16 cellular contexts compared by ENCODE assay signal in genomic region chr14:93963692-93964091, GRCh38. TPM values are rescaled to one million over a fixed set of nuclear protein-coding genes. Genes with fewer than 3 reads are reported as not detected.
DNase-seq lines count a peak whose midpoint lies in the region; ATAC-seq and TF ChIP-seq lines count a peak whose summit lies in the region.
"Had no signal": no experiment of that assay in that cellular context is flagged by ENCODE, and none has a peak within 500 bp of the region (broad histone marks: within the 10 kb centered on the region; RNA-seq: fewer than 3 reads in every experiment).

No MANE protein-coding gene starts in this region.

- H3K27me3 ChIP-seq in right atrium auricular region (no peaks in the 10 kb centered on the region), right cardiac atrium (ENCODE audit: control insufficient read depth, insufficient read depth) (no peaks in the 10 kb centered on the region)
- H3K27me3 ChIP-seq in naive thymus-derived CD4-positive, alpha-beta T cell (ENCODE audit: control insufficient read depth in 2 of 2, insufficient read depth in 2 of 2, low read length in 2 of 2): no peaks in the 10 kb centered on the region
- H3K27me3 ChIP-seq: neural progenitor cell, vagina had no signal

- intact Hi-C loops in right cardiac atrium (cut with DNase I): no loop called here
- intact Hi-C loops in naive thymus-derived CD4-positive, alpha-beta T cell (cut with micrococcal nuclease): loop anchor here (1.0 to 5.0 kb wide), 3 partner anchors 8 to 119 kb away; partner anchors contain the start of genes DDX24 (in 1 of the 2) and IFI27L1 (in 1 of the 2)

- DNase-seq in right atrium auricular region (ENCODE audit: low spot score) (no peak), right cardiac atrium (no peak), NCI-H1694 treated with DMSO at 0.1 percent for 48 hours (lab: John Stamatoyannopoulos, UW) (no peak), OCI-M2 (lab: John Stamatoyannopoulos, UW; ENCODE audit: unreplicated experiment) (no peak), MV-4-11 (lab: John Stamatoyannopoulos, UW) (no peak)
- DNase-seq in naive thymus-derived CD4-positive, alpha-beta T cell: no peak
- DNase-seq: DND-41, glutamatergic neuron, NCI-H146, NCI-H524 treated with DMSO at 0.1 percent for 48 hours, Right ventricle myocardium superior had no signal

- peaks cover 43% of the 10 kb centered on the region for H3K36me3 ChIP-seq in right atrium auricular region
- no peaks in the 10 kb centered on the region for H3K36me3 ChIP-seq in naive thymus-derived CD4-positive, alpha-beta T cell (ENCODE audit: control insufficient read depth in 2 of 3, insufficient read depth in 3 of 3, low read length in 3 of 3)
- H3K36me3 ChIP-seq: neural progenitor cell, vagina had no signal

- WGBS in right cardiac atrium: 42% methylated on average over 4 of the region's 4 CpGs

- CTCF ChIA-PET in naive thymus-derived CD4-positive, alpha-beta T cell (lab: Charles Lee): interaction anchor here (1.3 to 18.5 kb wide), 3 partner anchors 24 to 41 kb away, joined by 4 to 388 read pairs (median 7); no protein-coding TSS in a partner anchor

- no peaks in the 10 kb centered on the region for H3K27me3 Mint-ChIP-seq in activated T-helper 17 cell treated with anti-CD3 and anti-CD28 coated beads, Interleukin-2, amount 50 U/mL, for 72 hours
- H3K27me3 Mint-ChIP-seq in naive thymus-derived CD4-positive, alpha-beta T cell: no peaks in the 10 kb centered on the region
- H3K27me3 Mint-ChIP-seq: brain had no signal

- peak overlapping the region; percentile 100 for H3K27ac Mint-ChIP-seq in activated T-helper 17 cell treated with anti-CD3 and anti-CD28 coated beads, Interleukin-2, amount 50 U/mL, for 72 hours
- peak overlapping the region in 4 of 9 donors; percentile 37 to 100 (median 56) for H3K27ac Mint-ChIP-seq in naive thymus-derived CD4-positive, alpha-beta T cell

- POLR2A ChIA-PET in naive thymus-derived CD4-positive, alpha-beta T cell (lab: Charles Lee): interaction anchor here (0.7 to 2.4 kb wide), 9 partner anchors 8 to 24 kb away, joined by 3 to 11 read pairs (median 5); partner anchors contain the start of gene ASB2

- H3K36me3 Mint-ChIP-seq in activated T-helper 17 cell treated with anti-CD3 and anti-CD28 coated beads, Interleukin-2, amount 50 U/mL, for 72 hours (ENCODE audit: low read depth): peaks cover 28% of the 10 kb centered on the region
- peaks cover 0 to 49% (median 0%) of the 10 kb centered on the region in 5 donors for H3K36me3 Mint-ChIP-seq in naive thymus-derived CD4-positive, alpha-beta T cell
- H3K36me3 Mint-ChIP-seq: brain, neural progenitor cell had no signal

- no peak for TF ChIP-seq CTCF in right atrium auricular region (IDR thresholded peaks at IDR 0.05)

- peaks cover 57% of the 10 kb centered on the region for H3K4me1 Mint-ChIP-seq in activated T-helper 17 cell treated with anti-CD3 and anti-CD28 coated beads, Interleukin-2, amount 50 U/mL, for 72 hours
- peaks cover 32 to 94% (median 56%) of the 10 kb centered on the region in 7 donors for H3K4me1 Mint-ChIP-seq in naive thymus-derived CD4-positive, alpha-beta T cell

- H3K27ac ChIP-seq in right atrium auricular region: peak overlapping the region; percentile 50 to 64
- no peak overlapping the region for H3K27ac ChIP-seq in right cardiac atrium (ENCODE audit: low read length)
- no peak overlapping the region for H3K27ac ChIP-seq in naive thymus-derived CD4-positive, alpha-beta T cell (ENCODE audit: low read depth, low read length)
- H3K27ac ChIP-seq: neural progenitor cell had no signal

- peak overlapping the region; percentile 85 for H3K4me3 Mint-ChIP-seq in activated T-helper 17 cell treated with anti-CD3 and anti-CD28 coated beads, Interleukin-2, amount 50 U/mL, for 72 hours
- peak overlapping the region in 8 of 10 donors; percentile 3 to 86 (median 12) for H3K4me3 Mint-ChIP-seq in naive thymus-derived CD4-positive, alpha-beta T cell
- H3K4me3 Mint-ChIP-seq: brain, neural progenitor cell had no signal

- peaks cover 0 to 53% of the 10 kb centered on the region in 2 donors for H3K4me1 ChIP-seq in right atrium auricular region
- H3K4me1 ChIP-seq in right cardiac atrium (ENCODE audit: control insufficient read depth, insufficient read depth, low read length): peaks cover 14% of the 10 kb centered on the region
- peaks cover 37 to 74% of the 10 kb centered on the region in 2 donors for H3K4me1 ChIP-seq in naive thymus-derived CD4-positive, alpha-beta T cell (ENCODE audit: control insufficient read depth in 2 of 2, insufficient read depth in 2 of 2, low read length in 2 of 2)

- H3K9me3 Mint-ChIP-seq in activated T-helper 17 cell treated with anti-CD3 and anti-CD28 coated beads, Interleukin-2, amount 50 U/mL, for 72 hours: no peaks in the 10 kb centered on the region
- H3K9me3 Mint-ChIP-seq in naive thymus-derived CD4-positive, alpha-beta T cell: peaks cover 0 to 9% (median 0%) of the 10 kb centered on the region in 11 donors
- H3K9me3 Mint-ChIP-seq: neural progenitor cell had no signal

- H3K4me3 ChIP-seq in right atrium auricular region (no peak overlapping the region), right cardiac atrium (ENCODE audit: low read length) (no peak overlapping the region)
- no peak overlapping the region for H3K4me3 ChIP-seq in naive thymus-derived CD4-positive, alpha-beta T cell (ENCODE audit: low read length)
- H3K4me3 ChIP-seq: neural progenitor cell, vagina had no signal

- no peaks in the 10 kb centered on the region for H3K9me3 ChIP-seq in right atrium auricular region
- no peaks in the 10 kb centered on the region for H3K9me3 ChIP-seq in right cardiac atrium (ENCODE audit: control insufficient read depth, low read length)
- no peaks in the 10 kb centered on the region for H3K9me3 ChIP-seq in naive thymus-derived CD4-positive, alpha-beta T cell (ENCODE audit: control insufficient read depth in 2 of 3, low read length in 3 of 3)
- H3K9me3 ChIP-seq: vagina had no signal

- no peak for ATAC-seq in right cardiac atrium
- ATAC-seq in activated T-helper 17 cell treated with anti-CD3 and anti-CD28 coated beads, Interleukin-2, amount 50 U/mL, for 72 hours (replicated peaks): no peak
- ATAC-seq in naive thymus-derived CD4-positive, alpha-beta T cell: no peak
- ATAC-seq in GM18861 (IDR thresholded peaks at IDR 0.05; ENCODE audit: unreplicated experiment): no peak

RNA-seq across cellular contexts. Expression of gene ASB2, which starts 12.7 kb away (rescaled TPM):
- total RNA-seq in right atrium auricular region: 100 to 1,000 TPM; 115 to 187 TPM
- 100 to 1,000 TPM; 115 to 141 (median 126) TPM for total RNA-seq in right cardiac atrium
- 112 TPM for polyA plus RNA-seq in right cardiac atrium
- 10 to 100 TPM; 48.5 to 68.7 TPM for total RNA-seq in activated T-helper 17 cell treated with anti-CD3 and anti-CD28 coated beads, Interleukin-2, amount 50 U/mL, for 72 hours
- total RNA-seq in naive thymus-derived CD4-positive, alpha-beta T cell: 10 to 100 TPM in 1 of 5 experiments, 1 to 10 TPM in 2, under 1 TPM in 2; 0.32 to 63.1 (median 1.4) TPM
- polyA plus RNA-seq in naive thymus-derived CD4-positive, alpha-beta T cell: not detected

RNA-seq across cellular contexts. Expression of gene CCDC197, which starts 33.4 kb away (rescaled TPM):
- total RNA-seq in right atrium auricular region (not detected), right cardiac atrium (under 1 TPM in 2 of 4 donors, not detected in 2; 0.44 to 0.45 TPM)
- not detected for polyA plus RNA-seq in right cardiac atrium
- total RNA-seq in activated T-helper 17 cell treated with anti-CD3 and anti-CD28 coated beads, Interleukin-2, amount 50 U/mL, for 72 hours: under 1 TPM in 1 of 2 donors, not detected in 1; 0.37 TPM
- total RNA-seq in naive thymus-derived CD4-positive, alpha-beta T cell: not detected
- not detected for polyA plus RNA-seq in naive thymus-derived CD4-positive, alpha-beta T cell
- total RNA-seq: vagina had no signal

RNA-seq across cellular contexts. Expression of gene FAM181A, which starts 36.5 kb away (rescaled TPM):
- total RNA-seq in right atrium auricular region (not detected), right cardiac atrium (not detected)
- not detected for polyA plus RNA-seq in right cardiac atrium
- total RNA-seq in activated T-helper 17 cell treated with anti-CD3 and anti-CD28 coated beads, Interleukin-2, amount 50 U/mL, for 72 hours: not detected
- total RNA-seq in naive thymus-derived CD4-positive, alpha-beta T cell: not detected
- polyA plus RNA-seq in naive thymus-derived CD4-positive, alpha-beta T cell: not detected
- total RNA-seq: Right ventricle myocardium superior, vagina had no signal

Comparison
In these comparisons a context has a peak if more than half of its experiments do, and no peak if none do; other contexts are left out.
1. H3K27ac ChIP-seq: peak in right atrium auricular region (2 of 2); none in right cardiac atrium (single experiment) and naive thymus-derived CD4-positive, alpha-beta T cell (single experiment).
2. intact Hi-C loops: an anchor here in naive thymus-derived CD4-positive, alpha-beta T cell (1.0 to 5.0 kb wide); none called in right cardiac atrium.